Comparison of ENCODE assay signal across 21 cellular contexts in the genomic region with DNA sequence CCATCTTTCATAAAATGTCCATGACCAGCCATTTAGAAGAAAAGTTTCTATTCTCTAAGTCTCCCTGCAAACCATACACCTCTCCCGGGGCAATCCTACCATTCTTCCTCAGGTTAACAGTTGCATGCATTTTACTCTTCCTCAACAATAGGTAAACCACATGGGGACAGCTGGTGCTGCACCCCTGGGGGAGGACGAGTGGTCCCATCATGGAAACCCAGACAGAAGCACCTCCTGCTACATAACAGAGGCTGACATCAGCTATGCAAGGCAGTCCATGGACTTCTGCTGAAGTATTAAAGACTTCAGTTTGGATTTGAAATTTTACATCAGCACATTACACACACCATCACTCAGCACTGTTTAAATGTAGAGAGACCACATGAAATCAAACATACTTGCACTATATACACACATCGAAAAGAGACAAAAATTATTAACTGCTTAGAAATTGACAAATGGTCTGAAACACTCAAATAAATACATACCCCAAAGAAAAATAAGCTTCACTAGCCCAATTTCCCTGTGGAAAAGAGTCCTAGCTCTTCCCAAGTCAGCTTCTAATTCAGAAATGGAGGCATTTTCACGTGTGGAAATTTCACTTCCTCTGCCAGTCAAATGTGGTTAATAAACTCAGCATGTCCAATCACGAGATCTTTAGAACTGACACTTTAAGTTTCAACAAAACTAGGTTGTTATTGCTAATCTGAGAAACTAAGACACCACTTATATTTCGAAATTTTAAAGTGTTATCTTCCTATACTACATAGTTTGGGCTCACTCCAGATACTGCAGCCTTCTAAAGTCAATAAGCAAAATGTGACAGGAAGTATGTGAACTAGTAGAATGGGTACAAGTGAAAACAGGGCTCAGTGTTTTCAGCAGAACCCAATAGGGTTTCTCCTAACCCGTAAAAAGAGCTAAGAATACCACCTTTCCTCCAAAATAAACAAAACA.
DNase-seq lines count a peak whose midpoint lies in the region; TF ChIP-seq lines count a peak whose summit lies in the region.
"Had no signal": no experiment of that assay in that cellular context is flagged by ENCODE, and none has a peak within 500 bp of the region (broad histone marks: within the 10 kb centered on the region; RNA-seq: fewer than 3 reads in every experiment).

No MANE protein-coding gene starts in this region.

- no peak overlapping the region for H3K27ac ChIP-seq in mesenchymal stem cell (ENCODE audit: low read length, poor library complexity, severe bottlenecking)
- H3K27ac ChIP-seq: lower lobe of right lung, RWPE1 had no signal

- H2BK15ac ChIP-seq in mesenchymal stem cell (ENCODE audit: low read depth, poor library complexity, severe bottlenecking): no peak overlapping the region

- no peak for TF ChIP-seq CTCF in choroid plexus epithelial cell (conservative IDR thresholded peaks at IDR 0.05; ENCODE audit: low read depth, low read length)

- H3K36me3 ChIP-seq in mesenchymal stem cell (ENCODE audit: control insufficient read depth in 1 of 2, insufficient read depth in 2 of 2, low read depth in 1 of 2, low read length in 2 of 2): peaks cover 0 to 12% of the 10 kb centered on the region in 2 experiments
- H3K36me3 ChIP-seq: lower lobe of right lung, upper lobe of left lung had no signal

- no peaks in the 10 kb centered on the region for H3K27me3 ChIP-seq in mesenchymal stem cell (ENCODE audit: control insufficient read depth in 1 of 2, insufficient read depth in 1 of 2, low read length in 2 of 2)

- DNase-seq in CD1c-positive myeloid dendritic cell (ENCODE audit: extremely low spot score) (peak; percentile 30), MV-4-11 (lab: John Stamatoyannopoulos, UW) (peak; percentile 64), choroid plexus epithelial cell (ENCODE audit: low read depth) (peak; percentile 87), mesenchymal stem cell (peak; percentile 52), cardiac septum (ENCODE audit: low spot score) (no peak), NCI-H446 treated with DMSO at 0.1 percent for 48 hours (lab: John Stamatoyannopoulos, UW) (no peak), hypothalamus (lab: John Stamatoyannopoulos, UW) (no peak)
- DNase-seq in activated CD4-positive, alpha-beta T cell treated with anti-CD3 and anti-CD28 coated beads for 1 hour: no peak
- DNase-seq: activated CD4-positive, alpha-beta T cell treated with anti-CD3 and anti-CD28 coated beads, Interleukin-2, amount 10 ng/mL, durations not matched to agents 24 days and 14 days; activated gamma-delta T cell; anterior cingulate cortex; cortex of kidney; lower lobe of right lung; NCI-H1417; NCI-H2171; NK-92 treated with Interleukin-12 subunit alpha and Interleukin-12 subunit beta, amount 100 ng/mL, for 24 hours; right cardiac atrium; stimulated activated naive CD8-positive, alpha-beta T cell treated with anti-CD3 and anti-CD28 coated beads, Interleukin-15, amount 100 ng/mL, for 72 hours; SW 1271; upper lobe of left lung had no signal

- peak overlapping the region in 1 of 2 experiments; percentile 2 for H2BK12ac ChIP-seq in mesenchymal stem cell (ENCODE audit: low read length in 2 of 2)

- H3K9me3 ChIP-seq in mesenchymal stem cell (ENCODE audit: control insufficient read depth, low read length): no peaks in the 10 kb centered on the region
- H3K9me3 ChIP-seq: lower lobe of right lung, upper lobe of left lung had no signal

- H2BK5ac ChIP-seq in mesenchymal stem cell (ENCODE audit: low read depth, low read length, poor library complexity, severe bottlenecking): no peak overlapping the region

- H3K14ac ChIP-seq in mesenchymal stem cell (ENCODE audit: low read length in 2 of 2): no peak overlapping the region

- no peak overlapping the region for H2BK120ac ChIP-seq in mesenchymal stem cell (ENCODE audit: low read depth, low read length)

- peaks cover 24% of the 10 kb centered on the region for H3K79me1 ChIP-seq in mesenchymal stem cell (replicated peaks; ENCODE audit: low read length, poor library complexity, severe bottlenecking)

- H2AK5ac ChIP-seq in mesenchymal stem cell (ENCODE audit: low read length, severe bottlenecking): no peak overlapping the region

- H3K4me2 ChIP-seq in mesenchymal stem cell (ENCODE audit: low read length, poor library complexity, severe bottlenecking): no peak overlapping the region

- no peak overlapping the region for H3K23ac ChIP-seq in mesenchymal stem cell (ENCODE audit: low read length in 2 of 2)

- no peak overlapping the region for H2AFZ ChIP-seq in mesenchymal stem cell (ENCODE audit: low read depth, low read length)

- 56% methylated on average over 5 of the region's 7 CpGs for WGBS in mesenchymal stem cell

- no peak overlapping the region for H4K91ac ChIP-seq in mesenchymal stem cell (ENCODE audit: low read length)

- H3K4ac ChIP-seq in mesenchymal stem cell (ENCODE audit: low read depth in 1 of 2, low read length in 2 of 2): no peak overlapping the region

- no peak overlapping the region for H4K8ac ChIP-seq in mesenchymal stem cell (ENCODE audit: low read length)

- intact Hi-C loops in cardiac septum (cut with DNase I): loop anchor here (5.0 kb wide), 1 partner anchor 176 kb away; a partner anchor contains a TSS

- no peak overlapping the region for H3K18ac ChIP-seq in mesenchymal stem cell (ENCODE audit: low read depth in 1 of 2, low read length in 2 of 2)

- peaks cover 14% of the 10 kb centered on the region for H3K4me1 ChIP-seq in mesenchymal stem cell (ENCODE audit: control insufficient read depth, insufficient read depth, low read depth, low read length)
- H3K4me1 ChIP-seq: lower lobe of right lung had no signal

- peak overlapping the region; percentile 50 for H3K9ac ChIP-seq in mesenchymal stem cell (ENCODE audit: low read length)

- H3K4me3 ChIP-seq in choroid plexus epithelial cell (ENCODE audit: low read depth, low read length) (peak overlapping the region; percentile 6), mesenchymal stem cell (ENCODE audit: insufficient read depth in 1 of 2, low read depth in 1 of 2, low read length in 2 of 2) (no peak overlapping the region)
- H3K4me3 ChIP-seq: lower lobe of right lung, upper lobe of left lung had no signal

Comparison
In these comparisons a context has a peak if more than half of its experiments do, and no peak if none do; other contexts are left out.
1. DNase-seq: peak in CD1c-positive myeloid dendritic cell (single experiment), MV-4-11 (single experiment), choroid plexus epithelial cell (single experiment) and mesenchymal stem cell (single experiment); none in cardiac septum (single experiment), activated CD4-positive, alpha-beta T cell treated with anti-CD3 and anti-CD28 coated beads for 1 hour (single experiment), NCI-H446 treated with DMSO at 0.1 percent for 48 hours (single experiment) and hypothalamus (0 of 51).